ENCODE assay signal across 37 cellular contexts in the genomic region with DNA sequence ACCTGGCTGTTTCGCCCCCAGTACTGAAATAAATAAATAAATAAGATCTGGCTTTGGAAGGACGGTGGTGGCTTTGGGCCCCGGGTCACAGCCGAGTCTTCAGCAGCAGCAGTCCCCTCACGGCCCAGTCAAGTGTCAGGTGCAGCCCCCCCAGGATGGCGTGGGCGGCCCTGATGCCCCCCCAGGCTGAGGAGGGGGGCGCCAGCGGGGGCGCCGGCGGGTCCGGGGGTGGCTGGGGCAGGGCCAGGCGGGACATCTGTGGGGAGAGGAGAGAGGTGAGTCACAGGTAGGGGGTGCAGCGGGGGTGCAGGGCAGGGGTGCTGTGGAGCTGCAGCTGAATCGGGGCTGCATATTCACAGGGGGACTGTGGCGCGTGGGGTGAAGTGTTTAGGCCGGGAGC. TPM values are rescaled to one million over a fixed set of nuclear protein-coding genes. Genes with fewer than 3 reads are reported as not detected.
"Had no signal": no experiment of that assay in that cellular context is flagged by ENCODE, and none has a peak within 500 bp of the region (broad histone marks: within the 10 kb centered on the region; RNA-seq: fewer than 3 reads in every experiment).

No MANE protein-coding gene starts in this region.

- H3K4me3 Mint-ChIP-seq: activated B cell treated with CpG ODN at 0.5 μM for 24 hours; activated CD8-positive, alpha-beta T cell treated with anti-CD3 and anti-CD28 coated beads for 36 hours; activated naive CD8-positive, alpha-beta T cell treated with anti-CD3 and anti-CD28 coated beads, Interleukin-2, amount 10 ng/mL, durations not matched to agents 7 days and 5 days; activated T-cell treated with anti-CD3 and anti-CD28 coated beads, Interleukin-2, amount 50 U/mL, for 4 hours; activated T-helper 17 cell treated with anti-CD3 and anti-CD28 coated beads, Interleukin-2, amount 50 U/mL, for 72 hours; T-helper 17 cell; T-helper 2 cell treated with Interferon-gamma antibody and Interleukin-4, amounts not matched to agents 5 μg/mL and 100 μg/mL, for 36 hours had no signal

- H3K79me2 ChIP-seq: hepatocyte had no signal

- H3K36me3 ChIP-seq: ascending aorta, brain microvascular endothelial cell, colonic mucosa, esophagus squamous epithelium, gastroesophageal sphincter, heart right ventricle, WERI-Rb-1 had no signal

- ATAC-seq: activated CD4-positive, CD25-positive, alpha-beta regulatory T cell treated with anti-CD3 and anti-CD28 coated beads, Interleukin-2, amount 50 U/mL, for 24 hours; activated CD8-positive, alpha-beta T cell treated with anti-CD3 and anti-CD28 coated beads for 36 hours; activated T-cell treated with anti-CD3 and anti-CD28 coated beads, Interleukin-2, amount 50 U/mL, for 4 hours; activated T-helper 17 cell treated with anti-CD3 and anti-CD28 coated beads, Interleukin-2, amount 50 U/mL, for 72 hours; gastroesophageal sphincter; heart right ventricle; T-helper 17 cell had no signal

- H3K27me3 ChIP-seq: brain microvascular endothelial cell had no signal

- H3K9me3 ChIP-seq: ascending aorta, colonic mucosa, esophagus squamous epithelium, gastroesophageal sphincter, heart right ventricle had no signal

- FAIRE-seq: bronchial epithelial cell, endometrium, endothelial cell of umbilical vein had no signal

- H3K27ac Mint-ChIP-seq: activated B cell treated with CpG ODN at 0.5 μM for 24 hours; activated CD8-positive, alpha-beta T cell treated with anti-CD3 and anti-CD28 coated beads for 36 hours; activated naive CD8-positive, alpha-beta T cell treated with anti-CD3 and anti-CD28 coated beads, Interleukin-2, amount 10 ng/mL, durations not matched to agents 7 days and 5 days; activated T-helper 17 cell treated with anti-CD3 and anti-CD28 coated beads, Interleukin-2, amount 50 U/mL, for 72 hours; T-helper 17 cell; T-helper 2 cell treated with Interferon-gamma antibody and Interleukin-4, amounts not matched to agents 5 μg/mL and 100 μg/mL, for 36 hours had no signal

- H3K4me2 ChIP-seq: hepatocyte had no signal

- H2AFZ ChIP-seq: hepatocyte had no signal

- H3K27ac ChIP-seq: ascending aorta, brain microvascular endothelial cell, colonic mucosa, epithelial cell of prostate, esophagus squamous epithelium, gastroesophageal sphincter, heart right ventricle, hepatocyte, WERI-Rb-1 had no signal

- DNase-seq: activated B cell treated with CpG ODN at 0.5 μM for 24 hours; activated CD4-positive, alpha-beta T cell treated with anti-CD3 and anti-CD28 coated beads for 48 hours; activated CD4-positive, alpha-beta T cell treated with anti-CD3 and anti-CD28 coated beads, Interleukin-2, amount 50 U/mL, for 1 hour; activated CD4-positive, alpha-beta T cell treated with anti-CD3 and anti-CD28 coated beads, Interleukin-2, amount 50 U/mL, for 48 hours; activated CD8-positive, alpha-beta memory T cell treated with anti-CD3 and anti-CD28 coated beads for 24 hours; activated CD8-positive, alpha-beta T cell treated with anti-CD3 and anti-CD28 coated beads for 36 hours; activated effector memory CD4-positive, alpha-beta T cell treated with Interleukin-2 at 50 U/mL for 16 hours; activated gamma-delta T cell treated with Interleukin-2 at 50 U/mL for 16 hours; activated naive CD4-positive, alpha-beta T cell treated with anti-CD3 and anti-CD28 coated beads, Interleukin-2, amount 50 U/mL, for 16 hours; activated naive CD4-positive, alpha-beta T cell treated with Interleukin-2 at 50 U/mL for 16 hours; activated naive CD8-positive, alpha-beta T cell treated with anti-CD3 and anti-CD28 coated beads, Interleukin-2, amount 10 ng/mL, durations not matched to agents 7 days and 5 days; activated T-cell treated with anti-CD3 and anti-CD28 coated beads, Interleukin-2, amount 50 U/mL, for 4 hours; brain microvascular endothelial cell; colonic mucosa; effector CD8-positive, alpha-beta T cell; esophagus squamous epithelium; foreskin melanocyte; heart right ventricle; T-helper 17 cell; T1000; WERI-Rb-1 had no signal

- H3K9me3 Mint-ChIP-seq: activated B cell treated with CpG ODN at 0.5 μM for 24 hours; activated CD8-positive, alpha-beta T cell treated with anti-CD3 and anti-CD28 coated beads for 36 hours; activated naive CD8-positive, alpha-beta T cell treated with anti-CD3 and anti-CD28 coated beads, Interleukin-2, amount 10 ng/mL, durations not matched to agents 7 days and 5 days; activated T-cell treated with anti-CD3 and anti-CD28 coated beads, Interleukin-2, amount 50 U/mL, for 4 hours; activated T-helper 17 cell treated with anti-CD3 and anti-CD28 coated beads, Interleukin-2, amount 50 U/mL, for 72 hours; T-helper 2 cell treated with Interferon-gamma antibody and Interleukin-4, amounts not matched to agents 5 μg/mL and 100 μg/mL, for 36 hours had no signal

- H3K4me3 ChIP-seq: ascending aorta, colonic mucosa, esophagus squamous epithelium, gastroesophageal sphincter, heart right ventricle, hepatocyte had no signal

RNA-seq across cellular contexts. Expression of gene GARIN5B, which starts 2.9 kb away (rescaled TPM):
- total RNA-seq: activated B cell treated with CpG ODN at 0.5 μM for 24 hours; activated CD8-positive, alpha-beta T cell treated with anti-CD3 and anti-CD28 coated beads for 36 hours; activated naive CD8-positive, alpha-beta T cell treated with anti-CD3 and anti-CD28 coated beads, Interleukin-2, amount 10 ng/mL, durations not matched to agents 7 days and 5 days; activated T-cell treated with anti-CD3 and anti-CD28 coated beads, Interleukin-2, amount 50 U/mL, for 4 hours; activated T-helper 17 cell treated with anti-CD3 and anti-CD28 coated beads, Interleukin-2, amount 50 U/mL, for 72 hours; ascending aorta; bronchial epithelial cell; cardiac septum; colonic mucosa; dermis microvascular lymphatic vessel endothelial cell; endothelial cell of umbilical vein; esophagus squamous epithelium; fibroblast of lung; fibroblast of villous mesenchyme; gastroesophageal sphincter; glomerular endothelial cell; heart right ventricle; hepatocyte had no signal
- polyA plus RNA-seq: endothelial cell of umbilical vein, esophagus, fibroblast of lung, heart right ventricle had no signal

RNA-seq across cellular contexts. Expression of gene IL11, which starts 4.3 kb away (rescaled TPM):
- total RNA-seq: activated B cell treated with CpG ODN at 0.5 μM for 24 hours, ascending aorta, cardiac septum, endothelial cell of umbilical vein, esophagus squamous epithelium, heart right ventricle had no signal
- polyA plus RNA-seq: endothelial cell of umbilical vein had no signal

RNA-seq across cellular contexts. Expression of gene TMEM190, which starts 10.7 kb away (rescaled TPM):
- total RNA-seq: activated B cell treated with CpG ODN at 0.5 μM for 24 hours; activated CD8-positive, alpha-beta T cell treated with anti-CD3 and anti-CD28 coated beads for 36 hours; activated naive CD8-positive, alpha-beta T cell treated with anti-CD3 and anti-CD28 coated beads, Interleukin-2, amount 10 ng/mL, durations not matched to agents 7 days and 5 days; activated T-cell treated with anti-CD3 and anti-CD28 coated beads, Interleukin-2, amount 50 U/mL, for 4 hours; activated T-helper 17 cell treated with anti-CD3 and anti-CD28 coated beads, Interleukin-2, amount 50 U/mL, for 72 hours; ascending aorta; bronchial epithelial cell; cardiac septum; colonic mucosa; dermis microvascular lymphatic vessel endothelial cell; endothelial cell of umbilical vein; esophagus squamous epithelium; fibroblast of lung; fibroblast of villous mesenchyme; gastroesophageal sphincter; glomerular endothelial cell; heart right ventricle; hepatocyte; T-helper 17 cell had no signal
- polyA plus RNA-seq: endothelial cell of umbilical vein, esophagus, heart right ventricle had no signal

RNA-seq across cellular contexts. Expression of gene COX6B2, which starts 11.4 kb away (rescaled TPM):
- total RNA-seq: activated B cell treated with CpG ODN at 0.5 μM for 24 hours; activated CD8-positive, alpha-beta T cell treated with anti-CD3 and anti-CD28 coated beads for 36 hours; activated T-cell treated with anti-CD3 and anti-CD28 coated beads, Interleukin-2, amount 50 U/mL, for 4 hours; ascending aorta; cardiac septum; dermis microvascular lymphatic vessel endothelial cell; endothelial cell of umbilical vein; gastroesophageal sphincter; glomerular endothelial cell; heart right ventricle had no signal
- polyA plus RNA-seq: endothelial cell of umbilical vein, heart right ventricle had no signal

RNA-seq across cellular contexts. Expression of gene TMEM238, which starts 18.2 kb away (rescaled TPM):
- total RNA-seq: ascending aorta, fibroblast of villous mesenchyme had no signal
- polyA plus RNA-seq: fibroblast of lung had no signal
